ENCODE assay signal across 18 cellular contexts in genomic region chr7:74069790-74070618, GRCh38. TPM values are rescaled to one million over a fixed set of nuclear protein-coding genes. Genes with fewer than 3 reads are reported as not detected.
"Had no signal": no experiment of that assay in that cellular context is flagged by ENCODE, and none has a peak within 500 bp of the region (broad histone marks: within the 10 kb centered on the region; RNA-seq: fewer than 3 reads in every experiment).

No MANE protein-coding gene starts in this region.

- H3K36me3 Mint-ChIP-seq: activated CD4-positive, alpha-beta memory T cell treated with anti-CD3 and anti-CD28 coated beads for 36 hours; activated CD8-positive, alpha-beta memory T cell treated with anti-CD3 and anti-CD28 coated beads, Interleukin-2, amount 10 ng/mL, durations not matched to agents 7 days and 5 days; activated naive CD4-positive, alpha-beta T cell treated with anti-CD3 and anti-CD28 coated beads, Interleukin-2, amount 50 U/mL, for 24 hours; memory B cell; natural killer cell had no signal

- H3K9me3 Mint-ChIP-seq: activated CD4-positive, alpha-beta memory T cell treated with anti-CD3 and anti-CD28 coated beads for 36 hours; activated naive CD4-positive, alpha-beta T cell treated with anti-CD3 and anti-CD28 coated beads, Interleukin-2, amount 50 U/mL, for 24 hours; activated T-cell treated with anti-CD3 and anti-CD28 coated beads, Interleukin-2, amount 50 U/mL, for 4 hours; memory B cell; natural killer cell had no signal

- H3K4me3 Mint-ChIP-seq: activated CD4-positive, alpha-beta memory T cell treated with anti-CD3 and anti-CD28 coated beads for 36 hours; activated CD4-positive, alpha-beta T cell treated with anti-CD3 and anti-CD28 coated beads for 36 hours; activated CD8-positive, alpha-beta memory T cell treated with anti-CD3 and anti-CD28 coated beads, Interleukin-2, amount 10 ng/mL, durations not matched to agents 7 days and 5 days; activated naive CD4-positive, alpha-beta T cell treated with anti-CD3 and anti-CD28 coated beads, Interleukin-2, amount 50 U/mL, for 24 hours; activated T-cell treated with anti-CD3 and anti-CD28 coated beads, Interleukin-2, amount 50 U/mL, for 4 hours; memory B cell; natural killer cell had no signal

- H3K4me1 Mint-ChIP-seq: activated CD4-positive, alpha-beta T cell treated with anti-CD3 and anti-CD28 coated beads for 36 hours; activated naive CD4-positive, alpha-beta T cell treated with anti-CD3 and anti-CD28 coated beads, Interleukin-2, amount 50 U/mL, for 24 hours; memory B cell; natural killer cell had no signal

- DNase-seq: activated CD4-positive, alpha-beta memory T cell treated with anti-CD3 and anti-CD28 coated beads for 36 hours; activated CD4-positive, alpha-beta T cell treated with anti-CD3 and anti-CD28 coated beads for 36 hours; activated CD8-positive, alpha-beta memory T cell treated with anti-CD3 and anti-CD28 coated beads, Interleukin-2, amount 10 ng/mL, durations not matched to agents 7 days and 5 days; activated effector memory CD4-positive, alpha-beta T cell treated with anti-CD3 and anti-CD28 coated beads, Interleukin-2, amount 50 U/mL, for 16 hours; activated T-cell treated with anti-CD3 and anti-CD28 coated beads, Interleukin-2, amount 50 U/mL, for 4 hours; adrenal gland; colonic mucosa; left ventricle myocardium inferior; natural killer cell; stimulated activated CD4-positive, alpha-beta T cell treated with anti-CD3 and anti-CD28 coated beads, Interleukin-15, amount 100 ng/mL, for 24 hours; stimulated activated CD4-positive, alpha-beta T cell treated with anti-CD3 and anti-CD28 coated beads, Interleukin-4, amount 100 ng/mL, for 24 hours; stimulated activated naive CD4-positive, alpha-beta T cell treated with Interleukin-2 at 50 U/mL for 16 hours; substantia nigra; WERI-Rb-1 had no signal

- H3K27ac Mint-ChIP-seq: activated CD4-positive, alpha-beta memory T cell treated with anti-CD3 and anti-CD28 coated beads for 36 hours; activated CD4-positive, alpha-beta T cell treated with anti-CD3 and anti-CD28 coated beads for 36 hours; activated CD8-positive, alpha-beta memory T cell treated with anti-CD3 and anti-CD28 coated beads, Interleukin-2, amount 10 ng/mL, durations not matched to agents 7 days and 5 days; activated naive CD4-positive, alpha-beta T cell treated with anti-CD3 and anti-CD28 coated beads, Interleukin-2, amount 50 U/mL, for 24 hours; memory B cell; natural killer cell; progenitor cell of endocrine pancreas had no signal

- ATAC-seq: activated CD4-positive, alpha-beta T cell treated with anti-CD3 and anti-CD28 coated beads for 36 hours; activated CD8-positive, alpha-beta memory T cell treated with anti-CD3 and anti-CD28 coated beads, Interleukin-2, amount 10 ng/mL, durations not matched to agents 7 days and 5 days; activated T-cell treated with anti-CD3 and anti-CD28 coated beads, Interleukin-2, amount 50 U/mL, for 4 hours; natural killer cell had no signal

- H3K27me3 Mint-ChIP-seq: activated CD4-positive, alpha-beta memory T cell treated with anti-CD3 and anti-CD28 coated beads for 36 hours; activated CD4-positive, alpha-beta T cell treated with anti-CD3 and anti-CD28 coated beads for 36 hours; activated CD8-positive, alpha-beta memory T cell treated with anti-CD3 and anti-CD28 coated beads, Interleukin-2, amount 10 ng/mL, durations not matched to agents 7 days and 5 days; activated naive CD4-positive, alpha-beta T cell treated with anti-CD3 and anti-CD28 coated beads, Interleukin-2, amount 50 U/mL, for 24 hours; progenitor cell of endocrine pancreas had no signal

RNA-seq across cellular contexts. Expression of gene ELN, which starts 42.0 kb away (rescaled TPM):
- total RNA-seq: activated CD4-positive, alpha-beta memory T cell treated with anti-CD3 and anti-CD28 coated beads for 36 hours; activated CD4-positive, alpha-beta T cell treated with anti-CD3 and anti-CD28 coated beads for 36 hours; activated CD8-positive, alpha-beta memory T cell treated with anti-CD3 and anti-CD28 coated beads, Interleukin-2, amount 10 ng/mL, durations not matched to agents 7 days and 5 days; T-helper 1 cell treated with Interleukin-12 subunit alpha and Interleukin-12 subunit beta and Interleukin-4 antibody, amounts not matched to agents 30 ng/mL and 1 ng/mL, for 36 hours had no signal
